ENCODE assay signal across 10 cellular contexts in genomic region chr2:172200495-172201085, GRCh38.
DNase-seq lines count a peak whose midpoint lies in the region; TF ChIP-seq lines count a peak whose summit lies in the region.
"Had no signal": no experiment of that assay in that cellular context is flagged by ENCODE, and none has a peak within 500 bp of the region (broad histone marks: within the 10 kb centered on the region; RNA-seq: fewer than 3 reads in every experiment).

No MANE protein-coding gene starts in this region.

- TF ChIP-seq CTCF in Loucy (conservative IDR thresholded peaks at IDR 0.05; ENCODE audit: low read length) (peak; percentile 73), neural crest cell (conservative IDR thresholded peaks at IDR 0.05) (peak; percentile 57)

- peaks cover 3% of the 10 kb centered on the region for H3K36me3 Mint-ChIP-seq in neural crest cell (ENCODE audit: low read depth)

- H3K4me3 ChIP-seq in Loucy (ENCODE audit: low read length, poor library complexity, severe bottlenecking): no peak overlapping the region

- peaks cover 4% of the 10 kb centered on the region for H3K4me1 Mint-ChIP-seq in neural crest cell

- no peaks in the 10 kb centered on the region for H3K79me2 ChIP-seq in Loucy (ENCODE audit: insufficient read depth, low read length)

- H3K27ac Mint-ChIP-seq in neural crest cell (ENCODE audit: unreplicated experiment): no peak overlapping the region

- no peaks in the 10 kb centered on the region for H3K27me3 Mint-ChIP-seq in neural crest cell (ENCODE audit: low read depth)

- H3K9me3 Mint-ChIP-seq in neural crest cell: peaks cover 10% of the 10 kb centered on the region

- no peak overlapping the region for H2AFZ ChIP-seq in Loucy (ENCODE audit: low read length)

- H3K27me3 ChIP-seq in Loucy (ENCODE audit: insufficient read depth, low read length, poor library complexity, severe bottlenecking): no peaks in the 10 kb centered on the region

- H3K9me2 ChIP-seq in Loucy (replicated peaks; ENCODE audit: low read depth, low read length): no peaks in the 10 kb centered on the region

- peak; percentile 28 for DNase-seq in GM03348 (ENCODE audit: low spot score)
- DNase-seq in cerebellar cortex (ENCODE audit: low spot score): peak; percentile 7
- DNase-seq in neural crest cell (ENCODE audit: low read depth, low spot score): no peak
- DNase-seq in DMS79 (lab: John Stamatoyannopoulos, UW): no peak
- no peak for DNase-seq in H4 (ENCODE audit: low spot score)
- DNase-seq in SW480 (ENCODE audit: low spot score): no peak
- DNase-seq: amniotic stem cell, NCI-H524 treated with DMSO at 0.1 percent for 48 hours, occipital lobe had no signal

- no peak overlapping the region for H3K9ac ChIP-seq in Loucy (ENCODE audit: low read depth, low read length, poor library complexity, severe bottlenecking)

- no peak overlapping the region for H3K4me2 ChIP-seq in Loucy (ENCODE audit: low read depth, low read length, poor library complexity, severe bottlenecking)

- H4K20me1 ChIP-seq in Loucy (ENCODE audit: insufficient read depth, low read length, poor library complexity, severe bottlenecking): no peaks in the 10 kb centered on the region

- H3F3A ChIP-seq in Loucy (ENCODE audit: low read depth): no peaks in the 10 kb centered on the region

- H3K4me1 ChIP-seq in Loucy (ENCODE audit: insufficient read depth, low read length, poor library complexity, severe bottlenecking): peaks cover 4% of the 10 kb centered on the region

- no peak overlapping the region for H3K4me3 Mint-ChIP-seq in neural crest cell

- H3K36me3 ChIP-seq in Loucy (ENCODE audit: insufficient read depth, low read length): no peaks in the 10 kb centered on the region

- peaks cover 8% of the 10 kb centered on the region; the same call in 1 of the 2 replicates for H3K9me3 ChIP-seq in Loucy (ENCODE audit: insufficient read depth, low read depth, low read length)

Comparison
In these comparisons a context has a peak if more than half of its experiments do, and no peak if none do; other contexts are left out.
1. DNase-seq: peak in GM03348 (single experiment) and cerebellar cortex (single experiment); none in neural crest cell (single experiment), DMS79 (single experiment), H4 (single experiment) and SW480 (single experiment).